In the genomic region with DNA sequence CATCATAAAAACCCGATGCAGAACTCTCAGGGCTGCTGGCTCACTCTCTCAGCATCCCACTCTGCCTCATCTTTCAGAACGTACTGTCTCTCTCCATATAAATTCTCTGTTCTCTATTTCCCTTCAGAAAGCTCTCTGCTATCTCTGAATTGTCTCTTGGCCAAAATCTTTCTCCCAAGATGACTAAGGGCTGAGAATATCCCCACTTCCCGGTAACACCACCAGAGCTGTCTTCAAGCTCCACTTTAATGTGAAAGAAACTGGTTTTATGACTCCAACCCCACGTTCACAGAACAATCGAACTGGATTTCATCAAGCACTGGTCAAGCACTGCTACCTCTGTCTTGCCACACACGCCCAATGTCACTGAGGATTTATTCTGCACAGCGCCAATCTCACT, we compare ENCODE assay signal across 34 cellular contexts.
"Had no signal": no experiment of that assay in that cellular context is flagged by ENCODE, and none has a peak within 500 bp of the region (broad histone marks: within the 10 kb centered on the region; RNA-seq: fewer than 3 reads in every experiment).

No MANE protein-coding gene starts in this region.

- H3K27ac Mint-ChIP-seq: activated CD4-positive, alpha-beta memory T cell treated with anti-CD3 and anti-CD28 coated beads for 36 hours; activated CD4-positive, alpha-beta T cell treated with anti-CD3 and anti-CD28 coated beads for 36 hours; activated CD4-positive, alpha-beta T cell treated with anti-CD3 and anti-CD28 coated beads, Interleukin-2, amount 10 ng/mL, durations not matched to agents 24 days and 14 days; activated CD8-positive, alpha-beta T cell treated with anti-CD3 and anti-CD28 coated beads, Interleukin-2, amount 10 ng/mL, durations not matched to agents 7 days and 5 days; activated naive CD8-positive, alpha-beta T cell treated with anti-CD3 and anti-CD28 coated beads for 36 hours; activated naive CD8-positive, alpha-beta T cell treated with anti-CD3 and anti-CD28 coated beads, Interleukin-2, amount 50 U/mL, for 24 hours; activated T-helper 17 cell treated with anti-CD3 and anti-CD28 coated beads, Interleukin-2, amount 50 U/mL, for 72 hours; dendritic cell treated with granulocyte-macrophage colony-stimulating factor and Interleukin-4, amounts not matched to agents 40 ng/mL and 50 ng/mL, for 4 days; endodermal cell; T-helper 17 cell; T-helper 2 cell treated with Interferon-gamma antibody and Interleukin-4, amounts not matched to agents 5 μg/mL and 100 μg/mL, for 36 hours had no signal

- H3K9me3 Mint-ChIP-seq: activated CD4-positive, alpha-beta memory T cell treated with anti-CD3 and anti-CD28 coated beads for 36 hours; activated CD4-positive, alpha-beta T cell treated with anti-CD3 and anti-CD28 coated beads, Interleukin-2, amount 10 ng/mL, durations not matched to agents 24 days and 14 days; activated naive CD8-positive, alpha-beta T cell treated with anti-CD3 and anti-CD28 coated beads for 36 hours; activated naive CD8-positive, alpha-beta T cell treated with anti-CD3 and anti-CD28 coated beads, Interleukin-2, amount 50 U/mL, for 24 hours; activated T-cell treated with anti-CD3 and anti-CD28 coated beads, Interleukin-2, amount 50 U/mL, for 4 hours; activated T-helper 17 cell treated with anti-CD3 and anti-CD28 coated beads, Interleukin-2, amount 50 U/mL, for 72 hours; central memory CD8-positive, alpha-beta T cell; dendritic cell treated with granulocyte-macrophage colony-stimulating factor and Interleukin-4, amounts not matched to agents 40 ng/mL and 50 ng/mL, for 4 days; T-helper 2 cell treated with Interferon-gamma antibody and Interleukin-4, amounts not matched to agents 5 μg/mL and 100 μg/mL, for 36 hours had no signal

- H3K4me3 ChIP-seq: adrenal gland, body of pancreas, coronary artery, dorsolateral prefrontal cortex, gastrocnemius medialis, heart left ventricle had no signal

- H3K4me1 Mint-ChIP-seq: endodermal cell had no signal

- H3K4me3 Mint-ChIP-seq: activated CD4-positive, alpha-beta memory T cell treated with anti-CD3 and anti-CD28 coated beads for 36 hours; activated CD4-positive, alpha-beta T cell treated with anti-CD3 and anti-CD28 coated beads for 36 hours; activated CD4-positive, alpha-beta T cell treated with anti-CD3 and anti-CD28 coated beads, Interleukin-2, amount 10 ng/mL, durations not matched to agents 24 days and 14 days; activated CD8-positive, alpha-beta T cell treated with anti-CD3 and anti-CD28 coated beads, Interleukin-2, amount 10 ng/mL, durations not matched to agents 7 days and 5 days; activated naive CD8-positive, alpha-beta T cell treated with anti-CD3 and anti-CD28 coated beads for 36 hours; activated naive CD8-positive, alpha-beta T cell treated with anti-CD3 and anti-CD28 coated beads, Interleukin-2, amount 50 U/mL, for 24 hours; activated T-cell treated with anti-CD3 and anti-CD28 coated beads, Interleukin-2, amount 50 U/mL, for 4 hours; activated T-helper 17 cell treated with anti-CD3 and anti-CD28 coated beads, Interleukin-2, amount 50 U/mL, for 72 hours; central memory CD8-positive, alpha-beta T cell; dendritic cell treated with granulocyte-macrophage colony-stimulating factor and Interleukin-4, amounts not matched to agents 40 ng/mL and 50 ng/mL, for 4 days; endodermal cell; T-helper 17 cell; T-helper 2 cell treated with Interferon-gamma antibody and Interleukin-4, amounts not matched to agents 5 μg/mL and 100 μg/mL, for 36 hours had no signal

- H3K27me3 Mint-ChIP-seq: activated CD4-positive, alpha-beta memory T cell treated with anti-CD3 and anti-CD28 coated beads for 36 hours; activated CD4-positive, alpha-beta T cell treated with anti-CD3 and anti-CD28 coated beads for 36 hours; activated CD4-positive, alpha-beta T cell treated with anti-CD3 and anti-CD28 coated beads, Interleukin-2, amount 10 ng/mL, durations not matched to agents 24 days and 14 days; activated naive CD8-positive, alpha-beta T cell treated with anti-CD3 and anti-CD28 coated beads for 36 hours; activated naive CD8-positive, alpha-beta T cell treated with anti-CD3 and anti-CD28 coated beads, Interleukin-2, amount 50 U/mL, for 24 hours; activated T-helper 17 cell treated with anti-CD3 and anti-CD28 coated beads, Interleukin-2, amount 50 U/mL, for 72 hours; central memory CD8-positive, alpha-beta T cell; dendritic cell treated with granulocyte-macrophage colony-stimulating factor and Interleukin-4, amounts not matched to agents 40 ng/mL and 50 ng/mL, for 4 days; T-helper 17 cell had no signal

- DNase-seq: activated CD4-positive, alpha-beta memory T cell treated with anti-CD3 and anti-CD28 coated beads for 36 hours; activated CD4-positive, alpha-beta T cell treated with anti-CD3 and anti-CD28 coated beads for 36 hours; activated CD4-positive, alpha-beta T cell treated with anti-CD3 and anti-CD28 coated beads, Interleukin-2, amount 10 ng/mL, durations not matched to agents 24 days and 14 days; activated CD4-positive, CD25-positive, alpha-beta regulatory T cell; activated CD4-positive, CD25-positive, alpha-beta regulatory T cell treated with anti-CD3 and anti-CD28 coated beads, Interleukin-2, amount 50 U/mL, for 72 hours; activated CD8-positive, alpha-beta T cell treated with anti-CD3 and anti-CD28 coated beads, Interleukin-2, amount 10 ng/mL, durations not matched to agents 7 days and 5 days; activated effector memory CD4-positive, alpha-beta T cell treated with Interleukin-2 at 50 U/mL for 16 hours; activated gamma-delta T cell treated with Interleukin-2 at 50 U/mL for 16 hours; activated naive CD4-positive, alpha-beta T cell treated with anti-CD3 and anti-CD28 coated beads, Interleukin-2, amount 50 U/mL, for 16 hours; activated naive CD4-positive, alpha-beta T cell treated with Interleukin-2 at 50 U/mL for 16 hours; activated naive CD8-positive, alpha-beta T cell treated with anti-CD3 and anti-CD28 coated beads for 36 hours; activated naive CD8-positive, alpha-beta T cell treated with anti-CD3 and anti-CD28 coated beads, Interleukin-2, amount 50 U/mL, for 24 hours; activated T-cell treated with anti-CD3 and anti-CD28 coated beads, Interleukin-2, amount 50 U/mL, for 4 hours; adrenal gland; amygdala; aorta; body of pancreas; dorsolateral prefrontal cortex; effector memory CD4-positive, alpha-beta T cell; endodermal cell; foreskin keratinocyte; gastrocnemius medialis; glutamatergic neuron; T-helper 1 cell; T-helper 17 cell; T1000; WERI-Rb-1 had no signal

- ATAC-seq: activated CD4-positive, alpha-beta T cell treated with anti-CD3 and anti-CD28 coated beads for 36 hours; activated CD8-positive, alpha-beta T cell treated with anti-CD3 and anti-CD28 coated beads, Interleukin-2, amount 10 ng/mL, durations not matched to agents 7 days and 5 days; activated naive CD8-positive, alpha-beta T cell treated with anti-CD3 and anti-CD28 coated beads, Interleukin-2, amount 50 U/mL, for 24 hours; activated T-cell treated with anti-CD3 and anti-CD28 coated beads, Interleukin-2, amount 50 U/mL, for 4 hours; activated T-helper 17 cell treated with anti-CD3 and anti-CD28 coated beads, Interleukin-2, amount 50 U/mL, for 72 hours; body of pancreas; esophagus mucosa; foreskin keratinocyte; gastrocnemius medialis; T-helper 17 cell had no signal
